ENCODE assay signal across 1 cellular context in genomic region chr13:41310963-41311606, GRCh38.
A peak's percentile ranks its signal among the peaks of the same experiment; 100 is the strongest.
TF ChIP-seq lines count a peak whose summit lies in the region.

TSS of gene NAA16 (plus strand) at chr13:41311267. CDS start at chr13:41311529, 262 bp downstream.

TF ChIP-seq in HepG2, 621 proteins besides CTCF, POLR2A, EP300 and RAD21 (continued from another document and continues in another):
- TF ChIP-seq, protein P1, sequence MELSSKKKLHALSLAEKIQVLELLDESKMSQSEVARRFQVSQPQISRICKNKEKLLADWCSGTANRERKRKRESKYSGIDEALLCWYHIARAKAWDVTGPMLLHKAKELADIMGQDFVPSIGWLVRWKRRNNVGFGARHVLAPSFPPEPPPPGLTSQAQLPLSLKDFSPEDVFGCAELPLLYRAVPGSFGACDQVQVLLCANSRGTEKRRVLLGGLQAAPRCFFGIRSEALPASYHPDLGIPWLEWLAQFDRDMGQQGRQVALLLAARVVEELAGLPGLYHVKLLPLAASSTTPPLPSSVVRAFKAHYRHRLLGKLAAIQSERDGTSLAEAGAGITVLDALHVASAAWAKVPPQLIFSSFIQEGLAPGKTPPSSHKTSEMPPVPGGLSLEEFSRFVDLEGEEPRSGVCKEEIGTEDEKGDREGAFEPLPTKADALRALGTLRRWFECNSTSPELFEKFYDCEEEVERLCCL (CRISPR knock-in tag; IDR thresholded peaks at IDR 0.05; ENCODE audit: borderline replicate concordance), result no peak
- TF ChIP-seq, protein P2, sequence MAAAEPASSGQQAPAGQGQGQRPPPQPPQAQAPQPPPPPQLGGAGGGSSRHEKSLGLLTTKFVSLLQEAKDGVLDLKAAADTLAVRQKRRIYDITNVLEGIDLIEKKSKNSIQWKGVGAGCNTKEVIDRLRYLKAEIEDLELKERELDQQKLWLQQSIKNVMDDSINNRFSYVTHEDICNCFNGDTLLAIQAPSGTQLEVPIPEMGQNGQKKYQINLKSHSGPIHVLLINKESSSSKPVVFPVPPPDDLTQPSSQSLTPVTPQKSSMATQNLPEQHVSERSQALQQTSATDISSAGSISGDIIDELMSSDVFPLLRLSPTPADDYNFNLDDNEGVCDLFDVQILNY (CRISPR knock-in tag; conservative IDR thresholded peaks at IDR 0.05), result peak; percentile 84
- TF ChIP-seq KDM5A (IDR thresholded peaks at IDR 0.05; ENCODE audit: borderline replicate concordance, low read length) (peak; percentile 64), NFE2L1 (CRISPR knock-in tag; IDR thresholded peaks at IDR 0.05; ENCODE audit: borderline replicate concordance) (0 out of 2 replicates have a peak, but pooled peaks have one; percentile 62), KAT2B (IDR thresholded peaks at IDR 0.05; ENCODE audit: borderline replicate concordance, low read depth, low read length) (no peak), ZNF264 (CRISPR knock-in tag; IDR thresholded peaks at IDR 0.05) (no peak), ZNF670 (CRISPR knock-in tag; IDR thresholded peaks at IDR 0.05; ENCODE audit: borderline replicate concordance) (no peak; the same call in 1 of the 2 replicates), ZNF335 (CRISPR knock-in tag; IDR thresholded peaks at IDR 0.05) (no peak), U2AF1 (optimal IDR thresholded peaks at IDR 0.05; ENCODE audit: low read depth, low read length) (no peak), ZBTB38 (CRISPR knock-in tag; IDR thresholded peaks at IDR 0.05) (0 out of 2 replicates have a peak, but pooled peaks have one; percentile 32), HOXA5 (CRISPR knock-in tag; IDR thresholded peaks at IDR 0.05) (no peak; the same call in 1 of the 2 replicates), EZH2 (conservative IDR thresholded peaks at IDR 0.05; ENCODE audit: low read depth, low read length) (no peak), ZNF446 (CRISPR knock-in tag; IDR thresholded peaks at IDR 0.05) (no peak), TP53 (CRISPR knock-in tag; conservative IDR thresholded peaks at IDR 0.05) (no peak), SAP130 (CRISPR knock-in tag; IDR thresholded peaks at IDR 0.05; ENCODE audit: low read depth) (peak; percentile 63), KLF15 (CRISPR knock-in tag; IDR thresholded peaks at IDR 0.05; ENCODE audit: borderline replicate concordance) (peak; percentile 86), HMG20A (CRISPR knock-in tag; IDR thresholded peaks at IDR 0.05; ENCODE audit: borderline replicate concordance) (no peak), DNMT3B (CRISPR knock-in tag; conservative IDR thresholded peaks at IDR 0.05) (no peak), DR1 (CRISPR knock-in tag; IDR thresholded peaks at IDR 0.05) (peak; percentile 65; the same call in 1 of the 2 replicates), FOSL1 (CRISPR knock-in tag; IDR thresholded peaks at IDR 0.05; ENCODE audit: borderline replicate concordance) (0 out of 2 replicates have a peak, but pooled peaks have one; percentile 10), TRAFD1 (CRISPR knock-in tag; IDR thresholded peaks at IDR 0.05; ENCODE audit: borderline replicate concordance) (no peak), ZMAT3 (CRISPR knock-in tag; conservative IDR thresholded peaks at IDR 0.05) (peak; percentile 92), NFKBIZ (CRISPR knock-in tag; IDR thresholded peaks at IDR 0.05) (peak; percentile 35; the same call in 1 of the 2 replicates), ZNF547 (CRISPR knock-in tag; IDR thresholded peaks at IDR 0.05) (0 out of 2 replicates have a peak, but pooled peaks have one; percentile 16), MED8 (CRISPR knock-in tag; IDR thresholded peaks at IDR 0.05; ENCODE audit: insufficient replicate concordance) (peak; percentile 61), ZFP41 (CRISPR knock-in tag; IDR thresholded peaks at IDR 0.05; ENCODE audit: borderline replicate concordance) (no peak), ZNF891 (CRISPR knock-in tag; IDR thresholded peaks at IDR 0.05) (no peak), HNRNPL (IDR thresholded peaks at IDR 0.05; ENCODE audit: low read depth, low read length) (peak; percentile 89), ZNF33A (CRISPR knock-in tag; IDR thresholded peaks at IDR 0.05; ENCODE audit: borderline replicate concordance) (peak; percentile 32; the same call in 1 of the 2 replicates), ZNF282 (IDR thresholded peaks at IDR 0.05; ENCODE audit: partially characterized antibody) (no peak), ZSCAN29 (CRISPR knock-in tag; conservative IDR thresholded peaks at IDR 0.05) (no peak), KDM6A (CRISPR knock-in tag; IDR thresholded peaks at IDR 0.05; ENCODE audit: low read depth) (no peak), ZNF350 (CRISPR knock-in tag; IDR thresholded peaks at IDR 0.05; ENCODE audit: borderline replicate concordance, low read depth) (peak; percentile 70), ZNF563 (CRISPR knock-in tag; IDR thresholded peaks at IDR 0.05) (0 out of 2 replicates have a peak, but pooled peaks have one; percentile 29), HOXA9 (CRISPR knock-in tag; IDR thresholded peaks at IDR 0.05; ENCODE audit: borderline replicate concordance) (no peak), ZNF567 (CRISPR knock-in tag; IDR thresholded peaks at IDR 0.05; ENCODE audit: borderline replicate concordance) (peak; percentile 81; the same call in 1 of the 2 replicates), DMAP1 (CRISPR knock-in tag; IDR thresholded peaks at IDR 0.05) (no peak; the same call in none of the 2 replicates)
- TF ChIP-seq, protein P3, sequence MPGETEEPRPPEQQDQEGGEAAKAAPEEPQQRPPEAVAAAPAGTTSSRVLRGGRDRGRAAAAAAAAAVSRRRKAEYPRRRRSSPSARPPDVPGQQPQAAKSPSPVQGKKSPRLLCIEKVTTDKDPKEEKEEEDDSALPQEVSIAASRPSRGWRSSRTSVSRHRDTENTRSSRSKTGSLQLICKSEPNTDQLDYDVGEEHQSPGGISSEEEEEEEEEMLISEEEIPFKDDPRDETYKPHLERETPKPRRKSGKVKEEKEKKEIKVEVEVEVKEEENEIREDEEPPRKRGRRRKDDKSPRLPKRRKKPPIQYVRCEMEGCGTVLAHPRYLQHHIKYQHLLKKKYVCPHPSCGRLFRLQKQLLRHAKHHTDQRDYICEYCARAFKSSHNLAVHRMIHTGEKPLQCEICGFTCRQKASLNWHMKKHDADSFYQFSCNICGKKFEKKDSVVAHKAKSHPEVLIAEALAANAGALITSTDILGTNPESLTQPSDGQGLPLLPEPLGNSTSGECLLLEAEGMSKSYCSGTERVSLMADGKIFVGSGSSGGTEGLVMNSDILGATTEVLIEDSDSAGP (CRISPR knock-in tag; IDR thresholded peaks at IDR 0.05; ENCODE audit: borderline replicate concordance), result peak; percentile 57; the same call in 1 of the 2 replicates
- TF ChIP-seq, protein P4, sequence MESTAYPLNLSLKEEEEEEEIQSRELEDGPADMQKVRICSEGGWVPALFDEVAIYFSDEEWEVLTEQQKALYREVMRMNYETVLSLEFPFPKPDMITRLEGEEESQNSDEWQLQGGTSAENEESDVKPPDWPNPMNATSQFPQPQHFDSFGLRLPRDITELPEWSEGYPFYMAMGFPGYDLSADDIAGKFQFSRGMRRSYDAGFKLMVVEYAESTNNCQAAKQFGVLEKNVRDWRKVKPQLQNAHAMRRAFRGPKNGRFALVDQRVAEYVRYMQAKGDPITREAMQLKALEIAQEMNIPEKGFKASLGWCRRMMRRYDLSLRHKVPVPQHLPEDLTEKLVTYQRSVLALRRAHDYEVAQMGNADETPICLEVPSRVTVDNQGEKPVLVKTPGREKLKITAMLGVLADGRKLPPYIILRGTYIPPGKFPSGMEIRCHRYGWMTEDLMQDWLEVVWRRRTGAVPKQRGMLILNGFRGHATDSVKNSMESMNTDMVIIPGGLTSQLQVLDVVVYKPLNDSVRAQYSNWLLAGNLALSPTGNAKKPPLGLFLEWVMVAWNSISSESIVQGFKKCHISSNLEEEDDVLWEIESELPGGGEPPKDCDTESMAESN (CRISPR knock-in tag; conservative IDR thresholded peaks at IDR 0.05), result no peak; the same call in 1 of the 2 replicates
- TF ChIP-seq, protein P5, sequence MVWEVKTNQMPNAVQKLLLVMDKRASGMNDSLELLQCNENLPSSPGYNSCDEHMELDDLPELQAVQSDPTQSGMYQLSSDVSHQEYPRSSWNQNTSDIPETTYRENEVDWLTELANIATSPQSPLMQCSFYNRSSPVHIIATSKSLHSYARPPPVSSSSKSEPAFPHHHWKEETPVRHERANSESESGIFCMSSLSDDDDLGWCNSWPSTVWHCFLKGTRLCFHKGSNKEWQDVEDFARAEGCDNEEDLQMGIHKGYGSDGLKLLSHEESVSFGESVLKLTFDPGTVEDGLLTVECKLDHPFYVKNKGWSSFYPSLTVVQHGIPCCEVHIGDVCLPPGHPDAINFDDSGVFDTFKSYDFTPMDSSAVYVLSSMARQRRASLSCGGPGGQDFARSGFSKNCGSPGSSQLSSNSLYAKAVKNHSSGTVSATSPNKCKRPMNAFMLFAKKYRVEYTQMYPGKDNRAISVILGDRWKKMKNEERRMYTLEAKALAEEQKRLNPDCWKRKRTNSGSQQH (CRISPR knock-in tag; IDR thresholded peaks at IDR 0.05; ENCODE audit: low read depth), result peak; percentile 52; the same call in 1 of the 2 replicates
- TF ChIP-seq, protein P6, sequence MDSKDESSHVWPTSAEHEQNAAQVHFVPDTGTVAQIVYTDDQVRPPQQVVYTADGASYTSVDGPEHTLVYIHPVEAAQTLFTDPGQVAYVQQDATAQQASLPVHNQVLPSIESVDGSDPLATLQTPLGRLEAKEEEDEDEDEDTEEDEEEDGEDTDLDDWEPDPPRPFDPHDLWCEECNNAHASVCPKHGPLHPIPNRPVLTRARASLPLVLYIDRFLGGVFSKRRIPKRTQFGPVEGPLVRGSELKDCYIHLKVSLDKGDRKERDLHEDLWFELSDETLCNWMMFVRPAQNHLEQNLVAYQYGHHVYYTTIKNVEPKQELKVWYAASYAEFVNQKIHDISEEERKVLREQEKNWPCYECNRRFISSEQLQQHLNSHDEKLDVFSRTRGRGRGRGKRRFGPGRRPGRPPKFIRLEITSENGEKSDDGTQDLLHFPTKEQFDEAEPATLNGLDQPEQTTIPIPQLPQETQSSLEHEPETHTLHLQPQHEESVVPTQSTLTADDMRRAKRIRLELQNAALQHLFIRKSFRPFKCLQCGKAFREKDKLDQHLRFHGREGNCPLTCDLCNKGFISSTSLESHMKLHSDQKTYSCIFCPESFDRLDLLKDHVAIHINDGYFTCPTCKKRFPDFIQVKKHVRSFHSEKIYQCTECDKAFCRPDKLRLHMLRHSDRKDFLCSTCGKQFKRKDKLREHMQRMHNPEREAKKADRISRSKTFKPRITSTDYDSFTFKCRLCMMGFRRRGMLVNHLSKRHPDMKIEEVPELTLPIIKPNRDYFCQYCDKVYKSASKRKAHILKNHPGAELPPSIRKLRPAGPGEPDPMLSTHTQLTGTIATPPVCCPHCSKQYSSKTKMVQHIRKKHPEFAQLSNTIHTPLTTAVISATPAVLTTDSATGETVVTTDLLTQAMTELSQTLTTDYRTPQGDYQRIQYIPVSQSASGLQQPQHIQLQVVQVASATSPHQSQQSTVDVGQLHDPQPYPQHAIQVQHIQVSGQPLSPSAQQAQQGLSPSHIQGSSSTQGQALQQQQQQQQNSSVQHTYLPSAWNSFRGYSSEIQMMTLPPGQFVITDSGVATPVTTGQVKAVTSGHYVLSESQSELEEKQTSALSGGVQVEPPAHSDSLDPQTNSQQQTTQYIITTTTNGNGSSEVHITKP (CRISPR knock-in tag; IDR thresholded peaks at IDR 0.05; ENCODE audit: low read depth), result 0 out of 2 replicates have a peak, but pooled peaks have one; percentile 28
- TF ChIP-seq, protein P7, sequence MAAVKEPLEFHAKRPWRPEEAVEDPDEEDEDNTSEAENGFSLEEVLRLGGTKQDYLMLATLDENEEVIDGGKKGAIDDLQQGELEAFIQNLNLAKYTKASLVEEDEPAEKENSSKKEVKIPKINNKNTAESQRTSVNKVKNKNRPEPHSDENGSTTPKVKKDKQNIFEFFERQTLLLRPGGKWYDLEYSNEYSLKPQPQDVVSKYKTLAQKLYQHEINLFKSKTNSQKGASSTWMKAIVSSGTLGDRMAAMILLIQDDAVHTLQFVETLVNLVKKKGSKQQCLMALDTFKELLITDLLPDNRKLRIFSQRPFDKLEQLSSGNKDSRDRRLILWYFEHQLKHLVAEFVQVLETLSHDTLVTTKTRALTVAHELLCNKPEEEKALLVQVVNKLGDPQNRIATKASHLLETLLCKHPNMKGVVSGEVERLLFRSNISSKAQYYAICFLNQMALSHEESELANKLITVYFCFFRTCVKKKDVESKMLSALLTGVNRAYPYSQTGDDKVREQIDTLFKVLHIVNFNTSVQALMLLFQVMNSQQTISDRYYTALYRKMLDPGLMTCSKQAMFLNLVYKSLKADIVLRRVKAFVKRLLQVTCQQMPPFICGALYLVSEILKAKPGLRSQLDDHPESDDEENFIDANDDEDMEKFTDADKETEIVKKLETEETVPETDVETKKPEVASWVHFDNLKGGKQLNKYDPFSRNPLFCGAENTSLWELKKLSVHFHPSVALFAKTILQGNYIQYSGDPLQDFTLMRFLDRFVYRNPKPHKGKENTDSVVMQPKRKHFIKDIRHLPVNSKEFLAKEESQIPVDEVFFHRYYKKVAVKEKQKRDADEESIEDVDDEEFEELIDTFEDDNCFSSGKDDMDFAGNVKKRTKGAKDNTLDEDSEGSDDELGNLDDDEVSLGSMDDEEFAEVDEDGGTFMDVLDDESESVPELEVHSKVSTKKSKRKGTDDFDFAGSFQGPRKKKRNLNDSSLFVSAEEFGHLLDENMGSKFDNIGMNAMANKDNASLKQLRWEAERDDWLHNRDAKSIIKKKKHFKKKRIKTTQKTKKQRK (IDR thresholded peaks at IDR 0.05; ENCODE audit: low read length), result no peak
- TF ChIP-seq, protein P8, sequence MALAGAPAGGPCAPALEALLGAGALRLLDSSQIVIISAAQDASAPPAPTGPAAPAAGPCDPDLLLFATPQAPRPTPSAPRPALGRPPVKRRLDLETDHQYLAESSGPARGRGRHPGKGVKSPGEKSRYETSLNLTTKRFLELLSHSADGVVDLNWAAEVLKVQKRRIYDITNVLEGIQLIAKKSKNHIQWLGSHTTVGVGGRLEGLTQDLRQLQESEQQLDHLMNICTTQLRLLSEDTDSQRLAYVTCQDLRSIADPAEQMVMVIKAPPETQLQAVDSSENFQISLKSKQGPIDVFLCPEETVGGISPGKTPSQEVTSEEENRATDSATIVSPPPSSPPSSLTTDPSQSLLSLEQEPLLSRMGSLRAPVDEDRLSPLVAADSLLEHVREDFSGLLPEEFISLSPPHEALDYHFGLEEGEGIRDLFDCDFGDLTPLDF (CRISPR knock-in tag; IDR thresholded peaks at IDR 0.05), result peak; percentile 75
- TF ChIP-seq, protein P9, sequence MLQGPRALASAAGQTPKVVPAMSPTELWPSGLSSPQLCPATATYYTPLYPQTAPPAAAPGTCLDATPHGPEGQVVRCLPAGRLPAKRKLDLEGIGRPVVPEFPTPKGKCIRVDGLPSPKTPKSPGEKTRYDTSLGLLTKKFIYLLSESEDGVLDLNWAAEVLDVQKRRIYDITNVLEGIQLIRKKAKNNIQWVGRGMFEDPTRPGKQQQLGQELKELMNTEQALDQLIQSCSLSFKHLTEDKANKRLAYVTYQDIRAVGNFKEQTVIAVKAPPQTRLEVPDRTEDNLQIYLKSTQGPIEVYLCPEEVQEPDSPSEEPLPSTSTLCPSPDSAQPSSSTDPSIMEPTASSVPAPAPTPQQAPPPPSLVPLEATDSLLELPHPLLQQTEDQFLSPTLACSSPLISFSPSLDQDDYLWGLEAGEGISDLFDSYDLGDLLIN (CRISPR knock-in tag; IDR thresholded peaks at IDR 0.05; ENCODE audit: borderline replicate concordance), result no peak; the same call in 1 of the 2 replicates
